In the genomic region with DNA sequence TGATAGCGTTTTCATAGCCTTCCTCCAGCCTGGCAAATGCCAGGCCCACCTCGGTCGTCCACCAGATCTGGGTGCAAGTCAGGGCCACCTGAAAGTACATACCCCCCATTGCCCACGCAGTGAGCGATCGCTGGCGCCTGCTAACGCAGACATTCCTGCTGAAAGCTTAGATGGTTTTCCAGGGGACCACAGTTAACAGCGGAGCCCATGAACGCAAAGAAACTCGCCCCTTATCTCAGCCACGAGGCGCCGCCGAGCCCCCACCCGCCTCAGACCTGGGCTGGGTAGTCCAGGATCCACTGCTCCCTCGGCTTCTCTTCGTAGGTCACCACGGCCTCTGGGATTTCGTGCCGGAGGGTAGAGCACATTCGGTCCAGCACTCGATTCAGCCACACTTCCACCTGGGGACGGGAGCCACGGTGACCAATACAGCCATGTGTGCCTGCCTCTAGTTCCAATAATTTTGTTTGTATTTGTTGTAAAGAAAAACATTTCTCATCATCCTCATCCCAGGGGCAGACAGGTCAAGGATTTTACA, we compare ENCODE assay signal across 35 cellular contexts.
"Had no signal": no experiment of that assay in that cellular context is flagged by ENCODE, and none has a peak within 500 bp of the region (broad histone marks: within the 10 kb centered on the region; RNA-seq: fewer than 3 reads in every experiment).

No MANE protein-coding gene starts in this region.

- H3K27me3 ChIP-seq: Peyer's patch had no signal

- H3K9me3 Mint-ChIP-seq: activated CD4-positive, alpha-beta memory T cell treated with anti-CD3 and anti-CD28 coated beads, Interleukin-2, amount 10 ng/mL, durations not matched to agents 7 days and 5 days; activated naive CD8-positive, alpha-beta T cell treated with anti-CD3 and anti-CD28 coated beads for 36 hours; activated T-helper 17 cell treated with anti-CD3 and anti-CD28 coated beads, Interleukin-2, amount 50 U/mL, for 72 hours; brain had no signal

- H3K4me1 Mint-ChIP-seq: activated CD4-positive, alpha-beta memory T cell treated with anti-CD3 and anti-CD28 coated beads, Interleukin-2, amount 10 ng/mL, durations not matched to agents 7 days and 5 days; activated CD8-positive, alpha-beta memory T cell treated with anti-CD3 and anti-CD28 coated beads, Interleukin-2, amount 10 ng/mL, durations not matched to agents 7 days and 5 days; activated naive CD8-positive, alpha-beta T cell treated with anti-CD3 and anti-CD28 coated beads for 36 hours; activated T-helper 17 cell treated with anti-CD3 and anti-CD28 coated beads, Interleukin-2, amount 50 U/mL, for 72 hours had no signal

- H3K9me3 ChIP-seq: Peyer's patch had no signal

- H3K36me3 Mint-ChIP-seq: activated CD8-positive, alpha-beta memory T cell treated with anti-CD3 and anti-CD28 coated beads, Interleukin-2, amount 10 ng/mL, durations not matched to agents 7 days and 5 days; activated naive CD8-positive, alpha-beta T cell treated with anti-CD3 and anti-CD28 coated beads for 36 hours; brain had no signal

- DNase-seq: activated CD4-positive, alpha-beta memory T cell treated with anti-CD3 and anti-CD28 coated beads, Interleukin-2, amount 10 ng/mL, durations not matched to agents 7 days and 5 days; activated CD4-positive, alpha-beta T cell treated with anti-CD3 and anti-CD28 coated beads for 1 hour; activated CD4-positive, alpha-beta T cell treated with anti-CD3 and anti-CD28 coated beads for 48 hours; activated CD4-positive, CD25-positive, alpha-beta regulatory T cell; activated CD8-positive, alpha-beta memory T cell treated with anti-CD3 and anti-CD28 coated beads for 24 hours; activated CD8-positive, alpha-beta memory T cell treated with anti-CD3 and anti-CD28 coated beads, Interleukin-2, amount 10 ng/mL, durations not matched to agents 7 days and 5 days; activated CD8-positive, alpha-beta memory T cell treated with anti-CD3 and anti-CD28 coated beads, Interleukin-2, amount 50 U/mL, for 48 hours; activated effector memory CD4-positive, alpha-beta T cell treated with anti-CD3 and anti-CD28 coated beads, Interleukin-2, amount 50 U/mL, for 16 hours; activated naive CD4-positive, alpha-beta T cell; activated naive CD4-positive, alpha-beta T cell treated with anti-CD3 and anti-CD28 coated beads, Interleukin-2, amount 50 U/mL, for 16 hours; activated naive CD8-positive, alpha-beta T cell treated with anti-CD3 and anti-CD28 coated beads for 36 hours; activated T-cell treated with anti-CD3 and anti-CD28 coated beads, Interleukin-2, amount 50 U/mL, for 48 hours; central memory CD4-positive, alpha-beta T cell; Karpas-422; KBM-7; NCI-H1105; NCI-H1436; NCI-H1694 treated with DMSO at 0.1 percent for 48 hours; NCI-H2029; NCI-H345; NCI-H526; NCI-H748 treated with DMSO at 0.1 percent for 48 hours; NK-92 treated with Interleukin-12 subunit alpha and Interleukin-12 subunit beta, amount 100 ng/mL, for 24 hours; PC-3; SIG-M5; SW 1271; T-helper 1 cell; T-helper 2 cell; T-helper 9 cell; WERI-Rb-1 had no signal

- H3K4me1 ChIP-seq: Peyer's patch had no signal

- H3K4me3 ChIP-seq: Peyer's patch had no signal

- H3K27ac Mint-ChIP-seq: activated CD4-positive, alpha-beta memory T cell treated with anti-CD3 and anti-CD28 coated beads, Interleukin-2, amount 10 ng/mL, durations not matched to agents 7 days and 5 days; activated CD8-positive, alpha-beta memory T cell treated with anti-CD3 and anti-CD28 coated beads, Interleukin-2, amount 10 ng/mL, durations not matched to agents 7 days and 5 days; activated naive CD8-positive, alpha-beta T cell treated with anti-CD3 and anti-CD28 coated beads for 36 hours; activated T-helper 17 cell treated with anti-CD3 and anti-CD28 coated beads, Interleukin-2, amount 50 U/mL, for 72 hours; brain had no signal

- ATAC-seq: activated CD8-positive, alpha-beta memory T cell treated with anti-CD3 and anti-CD28 coated beads, Interleukin-2, amount 10 ng/mL, durations not matched to agents 7 days and 5 days; activated T-helper 17 cell treated with anti-CD3 and anti-CD28 coated beads, Interleukin-2, amount 50 U/mL, for 72 hours; PC-3; Right ventricle myocardium inferior; SK-N-SH treated with all-trans-retinoic acid at 6 μM for 48 hours had no signal

- H3K4me3 Mint-ChIP-seq: activated CD4-positive, alpha-beta memory T cell treated with anti-CD3 and anti-CD28 coated beads, Interleukin-2, amount 10 ng/mL, durations not matched to agents 7 days and 5 days; activated CD8-positive, alpha-beta memory T cell treated with anti-CD3 and anti-CD28 coated beads, Interleukin-2, amount 10 ng/mL, durations not matched to agents 7 days and 5 days; activated naive CD8-positive, alpha-beta T cell treated with anti-CD3 and anti-CD28 coated beads for 36 hours; activated T-helper 17 cell treated with anti-CD3 and anti-CD28 coated beads, Interleukin-2, amount 50 U/mL, for 72 hours; brain had no signal

- H3K27me3 Mint-ChIP-seq: activated CD8-positive, alpha-beta memory T cell treated with anti-CD3 and anti-CD28 coated beads, Interleukin-2, amount 10 ng/mL, durations not matched to agents 7 days and 5 days; activated naive CD8-positive, alpha-beta T cell treated with anti-CD3 and anti-CD28 coated beads for 36 hours; activated T-helper 17 cell treated with anti-CD3 and anti-CD28 coated beads, Interleukin-2, amount 50 U/mL, for 72 hours had no signal

- H3K27ac ChIP-seq: Peyer's patch, WERI-Rb-1 had no signal

- H3K36me3 ChIP-seq: Peyer's patch, WERI-Rb-1 had no signal
